9 cellular contexts compared by ENCODE assay signal in genomic region chr1:54885863-54886723, GRCh38. TPM values are rescaled to one million over a fixed set of nuclear protein-coding genes. Genes with fewer than 3 reads are reported as not detected.
DNase-seq lines count a peak whose midpoint lies in the region; ATAC-seq, FAIRE-seq and TF ChIP-seq lines count a peak whose summit lies in the region.
"Had no signal": no experiment of that assay in that cellular context is flagged by ENCODE, and none has a peak within 500 bp of the region (broad histone marks: within the 10 kb centered on the region; RNA-seq: fewer than 3 reads in every experiment).

No MANE protein-coding gene starts in this region.

- H3K27ac ChIP-seq in tibial nerve, result peak overlapping the region in 3 of 4 donors; percentile 19 to 86 (median 72)

- FAIRE-seq in GM12891 (lab: Jason Lieb, UNC), result peak; percentile 55
- FAIRE-seq: islet of Langerhans had no signal

- H3K4me1 ChIP-seq in tibial nerve, result peaks cover 0 to 40% (median 16%) of the 10 kb centered on the region in 4 donors

- DNase-seq in ACHN (peak; percentile 59), GM12891 (ENCODE audit: insufficient read length, low spot score) (no peak), NCI-H774 (lab: John Stamatoyannopoulos, UW) (peak; percentile 71), cardiac fibroblast (ENCODE audit: low read depth in 2 of 2) (peak; percentile 18 to 49), lower leg skin (ENCODE audit: low spot score in 2 of 2) (peak in 1 of 2 donors; percentile 46), tibial nerve (ENCODE audit: low spot score in 2 of 2) (peak in 1 of 2 donors; percentile 9), KG1 (lab: John Stamatoyannopoulos, UW) (no peak)

- no peak for ATAC-seq in HG03135 (IDR thresholded peaks at IDR 0.05; ENCODE audit: unreplicated experiment)

- intact Hi-C loops in lower leg skin (cut with DNase I; ENCODE audit: low total_unique reads), result no loop called here

- 24 to 28% methylated on average over 23 of the region's 23 CpGs for WGBS in lower leg skin, 2 donors
- 26 to 34% methylated on average over 23 of the region's 23 CpGs for WGBS in tibial nerve, 2 donors

- in situ Hi-C loops in ACHN (cut with HindIII; ENCODE audit: low pct_ligation_motif_present, low pct_unique_long_range_greater_than_20kb, low sequenced_read_pairs), result no loop called here

- TF ChIP-seq CTCF in cardiac fibroblast (IDR thresholded peaks at IDR 0.05; ENCODE audit: low read depth, low read length) (no peak), lower leg skin (IDR thresholded peaks at IDR 0.05) (no peak), tibial nerve (IDR thresholded peaks at IDR 0.05) (no peak)

- no peak for TF ChIP-seq EP300 in tibial nerve (IDR thresholded peaks at IDR 0.05)

- H3K4me3 ChIP-seq in cardiac fibroblast (replicated peaks in 1 of 2; ENCODE audit: low read depth in 2 of 2, low read length in 2 of 2) (peak overlapping the region; percentile 80 to 99), lower leg skin (ENCODE audit: low read depth, poor library complexity, severe bottlenecking) (peak overlapping the region; percentile 83), tibial nerve (peak overlapping the region; percentile 69 to 86 (median 78))

- H3K9me3 ChIP-seq in tibial nerve, result no peaks in the 10 kb centered on the region

- no peaks in the 10 kb centered on the region for H3K27me3 ChIP-seq in tibial nerve

- TF ChIP-seq POLR2A in GM12891 (IDR thresholded peaks at IDR 0.05; ENCODE audit: low read depth, low read length) (no peak), lower leg skin (IDR thresholded peaks at IDR 0.05) (no peak), tibial nerve (IDR thresholded peaks at IDR 0.05) (no peak)

- H3K36me3 ChIP-seq in tibial nerve, result peaks cover 0 to 25% (median 0%) of the 10 kb centered on the region in 3 donors

TF ChIP-seq in GM12891, 5 proteins besides CTCF, POLR2A, EP300 and RAD21:
- TF ChIP-seq PAX5 (IDR thresholded peaks at IDR 0.05; ENCODE audit: insufficient read depth, low read length, severe bottlenecking) (no peak), POU2F2 (IDR thresholded peaks at IDR 0.05; ENCODE audit: low read depth, low read length) (no peak), SPI1 (IDR thresholded peaks at IDR 0.05; ENCODE audit: low read depth, low read length) (no peak), POLR2AphosphoS5 (IDR thresholded peaks at IDR 0.05; ENCODE audit: low read depth, low read length) (no peak), TAF1 (IDR thresholded peaks at IDR 0.05; ENCODE audit: low read depth, low read length) (no peak)

RNA-seq across cellular contexts. Expression of gene DHCR24, which starts 0.9 kb away (rescaled TPM):
- 59.4 TPM for polyA plus RNA-seq in GM12891 (2012; ENCODE audit: low read depth, missing spikeins)
- 100 to 1,000 TPM; 299 to 488 (median 404) TPM for total RNA-seq in lower leg skin
- total RNA-seq in tibial nerve, result 100 to 1,000 TPM; 148 to 231 (median 219) TPM

Comparison
In these comparisons a context has a peak if more than half of its experiments do, and no peak if none do; other contexts are left out.
1. DNase-seq: peak in ACHN (single experiment), NCI-H774 (single experiment) and cardiac fibroblast (2 of 2); none in GM12891 (single experiment) and KG1 (single experiment).
2. Peak in every context shown above with its lines, with median percentiles within 50 percentile points of each other: H3K4me3 ChIP-seq.